ENCODE assay signal across 11 cellular contexts in the genomic region with DNA sequence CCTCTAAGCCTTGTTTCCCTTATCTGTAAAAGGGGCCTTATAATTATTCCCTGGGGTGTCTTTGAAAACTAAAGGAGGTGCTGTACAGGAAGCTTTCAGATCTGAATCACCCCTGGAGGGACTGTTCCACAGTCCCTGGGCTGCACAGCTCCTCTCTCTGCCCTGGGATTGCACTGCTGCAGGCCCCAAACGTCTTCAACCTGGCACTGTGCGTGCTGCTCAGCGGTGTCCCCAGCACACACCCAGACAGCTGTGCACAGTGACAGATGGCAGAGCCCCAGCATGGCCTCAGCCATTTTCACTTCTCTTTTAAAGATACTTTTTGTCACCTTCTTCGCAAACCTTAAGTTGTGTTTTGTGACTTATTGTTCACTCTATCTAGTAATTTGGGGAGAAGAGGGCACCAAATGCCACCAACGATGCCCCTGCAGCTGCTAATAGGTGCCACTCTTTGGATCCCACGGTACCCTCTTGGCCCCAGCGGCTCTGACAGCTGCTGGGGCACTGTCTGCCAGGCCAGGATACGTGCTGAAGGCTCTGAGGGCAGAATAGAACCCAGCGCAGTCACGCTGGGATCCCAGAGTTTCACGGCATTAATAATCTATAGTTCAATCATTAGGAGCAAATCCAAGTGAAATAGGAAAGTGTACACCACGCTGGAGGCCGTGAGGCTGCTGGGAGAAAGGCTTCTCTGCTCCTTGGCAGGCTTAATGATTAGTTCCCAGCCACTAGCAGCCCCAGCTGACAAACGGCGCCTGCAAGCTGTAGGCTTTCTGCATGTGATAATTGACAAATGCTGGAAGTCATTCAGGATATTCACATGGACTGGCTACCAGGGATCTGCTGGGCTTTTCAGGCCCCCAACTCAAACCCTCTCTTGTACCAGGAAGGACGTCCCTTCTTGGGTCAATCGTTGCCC. TPM values are rescaled to one million over a fixed set of nuclear protein-coding genes. Genes with fewer than 3 reads are reported as not detected.
DNase-seq lines count a peak whose midpoint lies in the region; ATAC-seq and TF ChIP-seq lines count a peak whose summit lies in the region.
"Had no signal": no experiment of that assay in that cellular context is flagged by ENCODE, and none has a peak within 500 bp of the region (broad histone marks: within the 10 kb centered on the region; RNA-seq: fewer than 3 reads in every experiment).

No MANE protein-coding gene starts in this region.

- ATAC-seq in GM18502 (IDR thresholded peaks at IDR 0.05; ENCODE audit: poor library complexity, unreplicated experiment) = peak; percentile 94
- peak; percentile 93 for ATAC-seq in GM21717 (IDR thresholded peaks at IDR 0.05; ENCODE audit: unreplicated experiment)
- peak; percentile 75 for ATAC-seq in HG03571 (IDR thresholded peaks at IDR 0.05; ENCODE audit: unreplicated experiment)
- no peak for ATAC-seq in activated T-helper 17 cell treated with anti-CD3 and anti-CD28 coated beads, Interleukin-2, amount 50 U/mL, for 72 hours (replicated peaks)

- TF ChIP-seq CTCF in glutamatergic neuron (IDR thresholded peaks at IDR 0.05; ENCODE audit: partially characterized antibody, unreplicated experiment) (no peak), type B pancreatic cell (conservative IDR thresholded peaks at IDR 0.05) (no peak)

- H3K36me3 Mint-ChIP-seq in glutamatergic neuron (ENCODE audit: unreplicated experiment) (peaks cover 7% of the 10 kb centered on the region), type B pancreatic cell (no peaks in the 10 kb centered on the region)
- H3K36me3 Mint-ChIP-seq in activated T-helper 17 cell treated with anti-CD3 and anti-CD28 coated beads, Interleukin-2, amount 50 U/mL, for 72 hours (ENCODE audit: low read depth) = no peaks in the 10 kb centered on the region

- H3K27ac Mint-ChIP-seq in glutamatergic neuron (ENCODE audit: unreplicated experiment) (peak overlapping the region; percentile 93), type B pancreatic cell (no peak overlapping the region)
- H3K27ac Mint-ChIP-seq in activated T-helper 17 cell treated with anti-CD3 and anti-CD28 coated beads, Interleukin-2, amount 50 U/mL, for 72 hours = no peak overlapping the region

- peaks cover 7% of the 10 kb centered on the region for H3K27me3 Mint-ChIP-seq in glutamatergic neuron (ENCODE audit: unreplicated experiment)
- no peaks in the 10 kb centered on the region for H3K27me3 Mint-ChIP-seq in activated T-helper 17 cell treated with anti-CD3 and anti-CD28 coated beads, Interleukin-2, amount 50 U/mL, for 72 hours
- no peaks in the 10 kb centered on the region for H3K27me3 Mint-ChIP-seq in type B pancreatic cell

- no peak overlapping the region for H3K4me3 Mint-ChIP-seq in glutamatergic neuron (ENCODE audit: unreplicated experiment)
- H3K4me3 Mint-ChIP-seq in activated T-helper 17 cell treated with anti-CD3 and anti-CD28 coated beads, Interleukin-2, amount 50 U/mL, for 72 hours = no peak overlapping the region
- H3K4me3 Mint-ChIP-seq in type B pancreatic cell = no peak overlapping the region

- H3K4me1 Mint-ChIP-seq in glutamatergic neuron (ENCODE audit: low read depth, unreplicated experiment) = peaks cover 19% of the 10 kb centered on the region
- no peaks in the 10 kb centered on the region for H3K4me1 Mint-ChIP-seq in activated T-helper 17 cell treated with anti-CD3 and anti-CD28 coated beads, Interleukin-2, amount 50 U/mL, for 72 hours
- no peaks in the 10 kb centered on the region for H3K4me1 Mint-ChIP-seq in type B pancreatic cell (ENCODE audit: unreplicated experiment)

- peaks cover 15% of the 10 kb centered on the region for H3K9me3 Mint-ChIP-seq in glutamatergic neuron (ENCODE audit: unreplicated experiment)
- H3K9me3 Mint-ChIP-seq in activated T-helper 17 cell treated with anti-CD3 and anti-CD28 coated beads, Interleukin-2, amount 50 U/mL, for 72 hours = no peaks in the 10 kb centered on the region
- H3K9me3 Mint-ChIP-seq in type B pancreatic cell = peaks cover 12% of the 10 kb centered on the region

- DNase-seq in glutamatergic neuron (peak; percentile 44), OCI-M2 (lab: John Stamatoyannopoulos, UW; ENCODE audit: unreplicated experiment) (no peak), GF-D8 (lab: John Stamatoyannopoulos, UW) (no peak), type B pancreatic cell (ENCODE audit: extremely low spot score, unreplicated experiment) (no peak)
- DNase-seq: EL, esophagus squamous epithelium, pancreas had no signal

RNA-seq across cellular contexts. Expression of gene INSM1, which starts 50.5 kb away (rescaled TPM):
- total RNA-seq in glutamatergic neuron (ENCODE audit: unreplicated experiment) (332 TPM), type B pancreatic cell (ENCODE audit: low replicate concordance) (36.0 and 70.2 TPM in 2 replicates)
- total RNA-seq in activated T-helper 17 cell treated with anti-CD3 and anti-CD28 coated beads, Interleukin-2, amount 50 U/mL, for 72 hours = 1 to 10 TPM in 1 of 2 donors, not detected in 1; 2.8 TPM
- total RNA-seq: esophagus squamous epithelium had no signal
